In genomic region chr19:40807147-40808020, GRCh38 we compare ENCODE assay signal across 8 cellular contexts. TPM values are rescaled to one million over a fixed set of nuclear protein-coding genes. Genes with fewer than 3 reads are reported as not detected.
A peak's percentile ranks its signal among the peaks of the same experiment; 100 is the strongest.
DNase-seq lines count a peak whose midpoint lies in the region; ATAC-seq and TF ChIP-seq lines count a peak whose summit lies in the region.

No MANE protein-coding gene starts in this region.

- peak overlapping the region; percentile 60 to 91 (median 82) for H3K4me3 Mint-ChIP-seq in CD8-positive, alpha-beta memory T cell
- peak overlapping the region; percentile 81 to 100 (median 90) for H3K4me3 Mint-ChIP-seq in naive thymus-derived CD4-positive, alpha-beta T cell

- WGBS in mammary epithelial cell (ENCODE audit: low coverage, missing lambda C conversion rate) = 51% methylated on average over 16 of the region's 18 CpGs

- no peaks in the 10 kb centered on the region for H3K9me3 Mint-ChIP-seq in CD8-positive, alpha-beta memory T cell
- no peaks in the 10 kb centered on the region for H3K9me3 Mint-ChIP-seq in naive thymus-derived CD4-positive, alpha-beta T cell

- H3K9me3 ChIP-seq in CD8-positive, alpha-beta memory T cell (ENCODE audit: low read length) = no peaks in the 10 kb centered on the region
- H3K9me3 ChIP-seq in HUES6 (ENCODE audit: control insufficient read depth, insufficient read depth, low read depth, low read length) (no peaks in the 10 kb centered on the region), mammary epithelial cell (replicated peaks; ENCODE audit: insufficient read depth, low read length) (no peaks in the 10 kb centered on the region)
- no peaks in the 10 kb centered on the region for H3K9me3 ChIP-seq in naive thymus-derived CD4-positive, alpha-beta T cell (ENCODE audit: control insufficient read depth in 2 of 3, low read length in 3 of 3)

- no peak for ATAC-seq in naive thymus-derived CD4-positive, alpha-beta T cell
- ATAC-seq in HG02642 (IDR thresholded peaks at IDR 0.05; ENCODE audit: poor library complexity, unreplicated experiment) = no peak

- intact Hi-C loops in mammary epithelial cell (cut with micrococcal nuclease) = loop anchor here (2.0 kb wide), 2 partner anchors 57 to 145 kb away; partner anchors contain the start of genes ACTMAP and SNRPA
- intact Hi-C loops in naive thymus-derived CD4-positive, alpha-beta T cell (cut with micrococcal nuclease) = loop anchor here (1.0 kb wide), 1 partner anchor 9 kb away; no protein-coding TSS in a partner anchor

- no TSS peak for BruUV-seq in mammary epithelial cell (replicated peaks; lab: Mats Ljungman, UMichigan)

- peaks cover 5 to 59% (median 7%) of the 10 kb centered on the region in 3 donors for H3K36me3 Mint-ChIP-seq in CD8-positive, alpha-beta memory T cell
- H3K36me3 Mint-ChIP-seq in naive thymus-derived CD4-positive, alpha-beta T cell = peaks cover 0 to 32% (median 3%) of the 10 kb centered on the region in 5 donors

- in situ Hi-C loops in mammary epithelial cell (cut with MboI; ENCODE audit: low sequenced_read_pairs in 2 of 2) = no loop called here

- H3K27ac Mint-ChIP-seq in CD8-positive, alpha-beta memory T cell = peak overlapping the region; percentile 92 to 100 (median 98)
- peak overlapping the region; percentile 95 to 99 (median 98) for H3K27ac Mint-ChIP-seq in naive thymus-derived CD4-positive, alpha-beta T cell

- no peaks in the 10 kb centered on the region for H4K20me1 ChIP-seq in mammary epithelial cell (ENCODE audit: insufficient read depth, low read length)

- H3K4me1 ChIP-seq in CD8-positive, alpha-beta memory T cell (ENCODE audit: insufficient read depth, low read length) = peaks cover 80% of the 10 kb centered on the region
- peaks cover 66% of the 10 kb centered on the region for H3K4me1 ChIP-seq in HUES6 (ENCODE audit: control insufficient read depth, insufficient read depth, low read length)
- H3K4me1 ChIP-seq in mammary epithelial cell (ENCODE audit: insufficient read depth, low read length) = peaks cover 42% of the 10 kb centered on the region
- H3K4me1 ChIP-seq in naive thymus-derived CD4-positive, alpha-beta T cell (ENCODE audit: control insufficient read depth in 2 of 2, insufficient read depth in 2 of 2, low read length in 2 of 2) = peaks cover 60 to 74% of the 10 kb centered on the region in 2 donors

- peak overlapping the region; percentile 27 for H3K4me3 ChIP-seq in CD8-positive, alpha-beta memory T cell (ENCODE audit: low read length)
- no peak overlapping the region for H3K4me3 ChIP-seq in HUES6 (ENCODE audit: low read depth, low read length)
- no peak overlapping the region for H3K4me3 ChIP-seq in mammary epithelial cell (replicated peaks in 1 of 3; ENCODE audit: insufficient read depth in 1 of 3, low read depth in 2 of 3, low read length in 3 of 3)
- H3K4me3 ChIP-seq in naive thymus-derived CD4-positive, alpha-beta T cell (ENCODE audit: low read length) = peak overlapping the region; percentile 53

- peak overlapping the region; percentile 21 for H3K9ac ChIP-seq in HUES6 (ENCODE audit: low read length)
- H3K9ac ChIP-seq in mammary epithelial cell (ENCODE audit: insufficient read depth, low read length) = no peak overlapping the region

- peak; percentile 24 to 37 for TF ChIP-seq CTCF in mammary epithelial cell (conservative IDR thresholded peaks at IDR 0.05 in 1 of 2, IDR thresholded peaks at IDR 0.05 in 1 of 2; ENCODE audit: extremely low read depth in 1 of 2, insufficient read depth in 1 of 2, low read depth in 1 of 2, low read length in 2 of 2)

- peaks cover 61% of the 10 kb centered on the region for H3K79me2 ChIP-seq in mammary epithelial cell (ENCODE audit: insufficient read depth, low read length)

- H3K27me3 ChIP-seq in CD8-positive, alpha-beta memory T cell (ENCODE audit: insufficient read depth, low read length, poor library complexity, severe bottlenecking) = no peaks in the 10 kb centered on the region
- peaks cover 8% of the 10 kb centered on the region; the same call in 1 of the 2 replicates for H3K27me3 ChIP-seq in HUES6 (ENCODE audit: control insufficient read depth, insufficient read depth, low read length)
- no peaks in the 10 kb centered on the region for H3K27me3 ChIP-seq in mammary epithelial cell (ENCODE audit: insufficient read depth, low read length)
- no peaks in the 10 kb centered on the region for H3K27me3 ChIP-seq in naive thymus-derived CD4-positive, alpha-beta T cell (ENCODE audit: control insufficient read depth in 2 of 2, insufficient read depth in 2 of 2, low read length in 2 of 2)

- peaks cover 15% of the 10 kb centered on the region for H3K36me3 ChIP-seq in CD8-positive, alpha-beta memory T cell (ENCODE audit: insufficient read depth, low read length)
- H3K36me3 ChIP-seq in HUES6 (ENCODE audit: control insufficient read depth, insufficient read depth, low read length) = peaks cover 52% of the 10 kb centered on the region
- H3K36me3 ChIP-seq in mammary epithelial cell (ENCODE audit: insufficient read depth, low read length) = peaks cover 9% of the 10 kb centered on the region
- H3K36me3 ChIP-seq in naive thymus-derived CD4-positive, alpha-beta T cell (ENCODE audit: control insufficient read depth in 2 of 3, insufficient read depth in 3 of 3, low read length in 3 of 3) = peaks cover 0 to 28% (median 8%) of the 10 kb centered on the region in 3 experiments

- H3K4me1 Mint-ChIP-seq in CD8-positive, alpha-beta memory T cell = peaks cover 75 to 86% (median 85%) of the 10 kb centered on the region in 3 donors
- H3K4me1 Mint-ChIP-seq in naive thymus-derived CD4-positive, alpha-beta T cell = peaks cover 67 to 98% (median 83%) of the 10 kb centered on the region in 7 donors

- POLR2A ChIA-PET in CD8-positive, alpha-beta memory T cell (lab: Charles Lee) = interaction anchor here (0.6 to 3.7 kb wide), 6 partner anchors 9 to 455 kb away, joined by 4 to 34 read pairs (median 8); partner anchors contain the start of genes ACTMAP, COQ8B, EGLN2 and ITPKC
- POLR2A ChIA-PET in naive thymus-derived CD4-positive, alpha-beta T cell (lab: Charles Lee) = interaction anchor here (0.7 to 8.7 kb wide), 8 partner anchors 9 to 163 kb away, joined by 3 to 84 read pairs (median 12); partner anchors contain the start of genes ACTMAP, EGLN2, RAB4B and SNRPA

- CTCF ChIA-PET in CD8-positive, alpha-beta memory T cell (lab: Charles Lee) = interaction anchor here (0.8 to 4.6 kb wide), 16 partner anchors 9 to 191 kb away, joined by 3 to 38 read pairs (median 4); partner anchors contain the start of genes ACTMAP, COQ8B, EGLN2 and RAB4B
- CTCF ChIA-PET in mammary epithelial cell (lab: Charles Lee; ENCODE audit: low non-redundant PET) = interaction anchor here (0.7 kb wide), 1 partner anchor 144 kb away, joined by 4 read pairs; no protein-coding TSS in a partner anchor
- CTCF ChIA-PET in naive thymus-derived CD4-positive, alpha-beta T cell (lab: Charles Lee) = interaction anchor here (0.6 to 3.4 kb wide), 11 partner anchors 9 to 641 kb away, joined by 3 to 15 read pairs (median 4); partner anchors contain the start of genes ACTMAP, EGLN2 and RAB4B

- peak in 1 of 5 donors; percentile 16 for DNase-seq in CD8-positive, alpha-beta memory T cell
- no peak for DNase-seq in mammary epithelial cell
- DNase-seq in naive thymus-derived CD4-positive, alpha-beta T cell = no peak
- no peak for DNase-seq in effector CD4-positive, alpha-beta T cell
- no peak for DNase-seq in 8988T
- no peak for DNase-seq in NCI-H2029 treated with DMSO at 0.1 percent for 48 hours (lab: John Stamatoyannopoulos, UW)

- no peak overlapping the region for H3K4me2 ChIP-seq in mammary epithelial cell (ENCODE audit: insufficient read depth, low read depth, low read length)

- H3K27me3 Mint-ChIP-seq in CD8-positive, alpha-beta memory T cell = peaks cover 0 to under 1% of the 10 kb centered on the region in 2 donors
- peaks cover 0 to 10% (median 0%) of the 10 kb centered on the region in 5 donors for H3K27me3 Mint-ChIP-seq in naive thymus-derived CD4-positive, alpha-beta T cell

- dilution Hi-C loops in mammary epithelial cell (cut with HindIII; ENCODE audit: low sequenced_read_pairs) = loop anchor here (5.0 kb wide), 1 partner anchor 55 kb away; the partner anchor contains the start of genes ACTMAP and SNRPA

- H3K27ac ChIP-seq in CD8-positive, alpha-beta memory T cell (ENCODE audit: low read depth, low read length) = peak overlapping the region; percentile 41
- H3K27ac ChIP-seq in HUES6 (ENCODE audit: low read depth, low read length) (no peak overlapping the region), mammary epithelial cell (ENCODE audit: insufficient read depth, low read depth, low read length) (no peak overlapping the region)
- peak overlapping the region; percentile 87 for H3K27ac ChIP-seq in naive thymus-derived CD4-positive, alpha-beta T cell (ENCODE audit: low read depth, low read length)

- no peak overlapping the region for H2AFZ ChIP-seq in mammary epithelial cell (ENCODE audit: low read depth, low read length)

RNA-seq across cellular contexts. Expression of gene EGLN2, which starts 8.4 kb away (rescaled TPM):
- 100 to 1,000 TPM; 101 to 103 TPM for total RNA-seq in CD8-positive, alpha-beta memory T cell
- 174 TPM for polyA plus RNA-seq in CD8-positive, alpha-beta memory T cell
- 10 to 100 TPM; 59.7 to 82.3 TPM for total RNA-seq in mammary epithelial cell
- 46.7 TPM for polyA plus RNA-seq in mammary epithelial cell
- 134 TPM for polyA minus RNA-seq in mammary epithelial cell
- total RNA-seq in naive thymus-derived CD4-positive, alpha-beta T cell = 100 to 1,000 TPM; 122 to 239 (median 157) TPM
- polyA plus RNA-seq in naive thymus-derived CD4-positive, alpha-beta T cell = 100 to 1,000 TPM; 154 to 254 TPM

RNA-seq across cellular contexts. Expression of gene RAB4B, which starts 29.3 kb away (rescaled TPM):
- total RNA-seq in CD8-positive, alpha-beta memory T cell = 10 to 100 TPM; 24.2 to 27.2 TPM
- 95.2 TPM for polyA plus RNA-seq in CD8-positive, alpha-beta memory T cell
- 10 to 100 TPM in 1 of 2 donors, 1 to 10 TPM in 1; 9.0 to 23.5 TPM for total RNA-seq in mammary epithelial cell
- polyA plus RNA-seq in mammary epithelial cell = 10.0 TPM
- 12.0 TPM for polyA minus RNA-seq in mammary epithelial cell
- total RNA-seq in naive thymus-derived CD4-positive, alpha-beta T cell = 10 to 100 TPM; 37.6 to 63.0 (median 52.5) TPM
- 10 to 100 TPM; 54.7 to 65.2 TPM for polyA plus RNA-seq in naive thymus-derived CD4-positive, alpha-beta T cell

RNA-seq across cellular contexts. Expression of gene MIA, which starts 32.1 kb away (rescaled TPM):
- total RNA-seq in CD8-positive, alpha-beta memory T cell = 1 to 10 TPM in 1 of 2 experiments, under 1 TPM in 1; 0.89 to 1.1 TPM
- polyA plus RNA-seq in CD8-positive, alpha-beta memory T cell = not detected
- total RNA-seq in mammary epithelial cell = 100 to 1,000 TPM; 106 to 107 TPM
- 166 TPM for polyA plus RNA-seq in mammary epithelial cell
- 99.5 TPM for polyA minus RNA-seq in mammary epithelial cell
- 1 to 10 TPM in 2 of 5 experiments, not detected in 3; 4.9 to 7.2 TPM for total RNA-seq in naive thymus-derived CD4-positive, alpha-beta T cell
- polyA plus RNA-seq in naive thymus-derived CD4-positive, alpha-beta T cell = not detected

RNA-seq across cellular contexts. Expression of gene CYP2A6, which starts 42.9 kb away (rescaled TPM):
- total RNA-seq in CD8-positive, alpha-beta memory T cell = not detected
- not detected for polyA plus RNA-seq in CD8-positive, alpha-beta memory T cell
- total RNA-seq in mammary epithelial cell = not detected
- polyA plus RNA-seq in mammary epithelial cell = not detected
- not detected for polyA minus RNA-seq in mammary epithelial cell
- under 1 TPM in 3 of 5 experiments, not detected in 2; 0.19 to 0.43 (median 0.27) TPM for total RNA-seq in naive thymus-derived CD4-positive, alpha-beta T cell
- not detected for polyA plus RNA-seq in naive thymus-derived CD4-positive, alpha-beta T cell

RNA-seq across cellular contexts. Expression of gene SNRPA, which starts 56.4 kb away (rescaled TPM):
- total RNA-seq in CD8-positive, alpha-beta memory T cell = 100 to 1,000 TPM; 202 TPM
- 89.5 TPM for polyA plus RNA-seq in CD8-positive, alpha-beta memory T cell
- total RNA-seq in mammary epithelial cell = 10 to 100 TPM; 28.2 to 99.3 TPM
- polyA plus RNA-seq in mammary epithelial cell = 117 TPM
- polyA minus RNA-seq in mammary epithelial cell = 257 TPM
- 100 to 1,000 TPM in 1 of 5 experiments, 10 to 100 TPM in 4; 64.1 to 166 (median 72.7) TPM for total RNA-seq in naive thymus-derived CD4-positive, alpha-beta T cell
- 10 to 100 TPM; 44.1 to 57.2 TPM for polyA plus RNA-seq in naive thymus-derived CD4-positive, alpha-beta T cell

Comparison
In these comparisons a context has a peak if more than half of its experiments do, and no peak if none do; other contexts are left out.
1. H3K27ac ChIP-seq: peak in CD8-positive, alpha-beta memory T cell (single experiment) and naive thymus-derived CD4-positive, alpha-beta T cell (single experiment); none in HUES6 (single experiment) and mammary epithelial cell (single experiment).
2. H3K4me3 ChIP-seq: peak in CD8-positive, alpha-beta memory T cell (single experiment) and naive thymus-derived CD4-positive, alpha-beta T cell (single experiment); none in HUES6 (single experiment) and mammary epithelial cell (0 of 3).
3. RNA of gene MIA, which starts 32.1 kb away (total RNA-seq): 106 to 107 TPM in mammary epithelial cell; 0.89 to 1.1 TPM in CD8-positive, alpha-beta memory T cell and 4.9 to 7.2 TPM in naive thymus-derived CD4-positive, alpha-beta T cell; every median in the first group is over 10 times any median in the second.